25 cellular contexts compared by ENCODE assay signal in the genomic region with DNA sequence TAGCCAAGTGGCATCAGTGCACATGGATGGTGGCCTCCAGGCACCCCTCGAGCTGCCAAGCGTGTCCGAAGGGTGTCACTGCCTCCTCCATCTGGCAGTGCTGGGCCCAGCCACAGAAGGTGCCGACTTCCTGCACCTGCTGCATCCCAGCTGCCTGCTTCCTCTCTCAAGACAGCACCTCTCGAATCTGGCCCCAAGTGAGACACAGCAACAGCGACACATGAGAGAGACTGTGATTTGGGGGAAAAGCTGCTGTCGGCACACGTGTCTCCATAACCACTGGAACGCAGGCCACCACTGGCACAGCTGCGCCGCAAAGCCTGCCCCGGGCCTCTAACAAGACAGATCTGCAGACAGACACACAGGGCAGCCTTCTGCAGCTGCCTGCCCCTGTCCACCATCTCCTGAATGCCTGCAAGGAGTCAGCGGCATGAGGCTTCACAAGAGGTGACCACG. TPM values are rescaled to one million over a fixed set of nuclear protein-coding genes. Genes with fewer than 3 reads are reported as not detected.
DNase-seq lines count a peak whose midpoint lies in the region; ATAC-seq and TF ChIP-seq lines count a peak whose summit lies in the region.
"Had no signal": no experiment of that assay in that cellular context is flagged by ENCODE, and none has a peak within 500 bp of the region (broad histone marks: within the 10 kb centered on the region; RNA-seq: fewer than 3 reads in every experiment).

No MANE protein-coding gene starts in this region.

- H3K27me3 Mint-ChIP-seq in memory B cell = no peaks in the 10 kb centered on the region
- peaks cover 0 to 3% (median 0%) of the 10 kb centered on the region in 3 donors for H3K27me3 Mint-ChIP-seq in CD14-positive monocyte (ENCODE audit: low read depth in 3 of 3)
- H3K27me3 Mint-ChIP-seq: activated naive CD8-positive, alpha-beta T cell treated with anti-CD3 and anti-CD28 coated beads for 36 hours; progenitor cell of endocrine pancreas; T-cell had no signal

- no peak overlapping the region for H2AFZ ChIP-seq in SU-DHL-6 (ENCODE audit: low read depth, low read length, severe bottlenecking)
- H2AFZ ChIP-seq: PC-9 had no signal

- in situ Hi-C loops in transverse colon (cut with MboI; ENCODE audit: low pct_ligation_motif_present in 1 of 4, low pct_unique_long_range_greater_than_20kb in 1 of 4, low sequenced_read_pairs in 3 of 4) = no loop called here

- WGBS in transverse colon (ENCODE audit: low coverage in 1 of 2), 2 donors = 89% methylated on average over 14 of the region's 14 CpGs; no CpG with 5 or more reads in 1 of the 2 donors

- peaks cover 26% of the 10 kb centered on the region for H3K36me3 Mint-ChIP-seq in memory B cell
- H3K36me3 Mint-ChIP-seq in CD14-positive monocyte = peaks cover 79 to 93% of the 10 kb centered on the region in 2 donors

- H3K27ac ChIP-seq in SU-DHL-6 (ENCODE audit: low read depth, low read length) (peak overlapping the region; percentile 89), transverse colon (no peak overlapping the region)
- H3K27ac ChIP-seq: C4-2B, gastroesophageal sphincter, lower lobe of right lung, PC-9, sigmoid colon, SJCRH30 had no signal

- no peaks in the 10 kb centered on the region for H3K27me3 ChIP-seq in SU-DHL-6 (ENCODE audit: low read length)
- H3K27me3 ChIP-seq in transverse colon = no peaks in the 10 kb centered on the region
- H3K27me3 ChIP-seq: gastroesophageal sphincter, sigmoid colon, SJCRH30 had no signal

- H3K4me1 ChIP-seq in transverse colon = peaks cover 0 to under 1% (median 0%) of the 10 kb centered on the region in 4 donors
- H3K4me1 ChIP-seq: gastroesophageal sphincter, sigmoid colon had no signal

- H3K4me1 Mint-ChIP-seq in memory B cell (peaks cover 16% of the 10 kb centered on the region), CD14-positive monocyte (no peaks in the 10 kb centered on the region)

- TF ChIP-seq POLR2A in transverse colon (IDR thresholded peaks at IDR 0.05) = no peak

- H3F3A ChIP-seq in SU-DHL-6 (ENCODE audit: insufficient read depth) = peaks cover 16% of the 10 kb centered on the region

- peaks cover 74% of the 10 kb centered on the region for H3K79me2 ChIP-seq in SU-DHL-6 (ENCODE audit: insufficient read depth, low read length)

- peak overlapping the region; percentile 90 for H3K27ac Mint-ChIP-seq in memory B cell
- peak overlapping the region in 2 of 7 donors; percentile 3 to 68 for H3K27ac Mint-ChIP-seq in CD14-positive monocyte
- H3K27ac Mint-ChIP-seq: activated naive CD8-positive, alpha-beta T cell treated with anti-CD3 and anti-CD28 coated beads for 36 hours; progenitor cell of endocrine pancreas; T-cell had no signal

- peak overlapping the region; percentile 42 for H3K4me2 ChIP-seq in SU-DHL-6 (ENCODE audit: low read depth, low read length, poor library complexity, severe bottlenecking)
- H3K4me2 ChIP-seq: PC-9 had no signal

- DNase-seq in left ventricle myocardium superior (peak; percentile 12), Right ventricle myocardium inferior (ENCODE audit: missing footprints) (no peak), memory B cell (ENCODE audit: low spot score in 2 of 2) (no peak), transverse colon (no peak), CD14-positive monocyte (ENCODE audit: low spot score) (no peak)
- DNase-seq in activated effector memory CD4-positive, alpha-beta T cell treated with Interleukin-2 at 50 U/mL for 16 hours = no peak
- DNase-seq: ACHN; activated CD4-positive, alpha-beta T cell treated with anti-CD3 and anti-CD28 coated beads for 48 hours; activated naive CD8-positive, alpha-beta T cell treated with anti-CD3 and anti-CD28 coated beads for 36 hours; central memory CD4-positive, alpha-beta T cell; dermis blood vessel endothelial cell; lower lobe of right lung; NCI-H1436 treated with DMSO at 0.1 percent for 48 hours; NCI-H2107; NCI-H446; PC-9; sigmoid colon; SJCRH30; T-cell had no signal

- no peak for TF ChIP-seq EP300 in transverse colon (IDR thresholded peaks at IDR 0.05; ENCODE audit: low read depth)

- peaks cover 16% of the 10 kb centered on the region for H3K36me3 ChIP-seq in SU-DHL-6 (ENCODE audit: low read length)
- peaks cover 0 to 28% (median 13%) of the 10 kb centered on the region in 4 donors for H3K36me3 ChIP-seq in transverse colon

- no peaks in the 10 kb centered on the region for H3K9me2 ChIP-seq in SU-DHL-6 (replicated peaks; ENCODE audit: insufficient read depth, low read length)

- H3K9ac ChIP-seq in SU-DHL-6 (ENCODE audit: low read length) = peak overlapping the region; percentile 36; the same call in 1 of the 2 replicates

- H3K4me3 Mint-ChIP-seq in memory B cell (no peak overlapping the region), CD14-positive monocyte (no peak overlapping the region)
- H3K4me3 Mint-ChIP-seq: activated naive CD8-positive, alpha-beta T cell treated with anti-CD3 and anti-CD28 coated beads for 36 hours had no signal

- H4K20me1 ChIP-seq in SU-DHL-6 (ENCODE audit: low read depth, low read length) = peaks cover 8% of the 10 kb centered on the region; the same call in 1 of the 2 replicates

- no peak for TF ChIP-seq CTCF in SU-DHL-6 (IDR thresholded peaks at IDR 0.05; ENCODE audit: insufficient read depth, low read length, poor library complexity, severe bottlenecking)
- no peak for TF ChIP-seq CTCF in transverse colon (IDR thresholded peaks at IDR 0.05)
- no peak for TF ChIP-seq CTCF in CD14-positive monocyte (IDR thresholded peaks at IDR 0.05)

- H3K9me3 ChIP-seq in SU-DHL-6 (ENCODE audit: insufficient read depth, low read length) (no peaks in the 10 kb centered on the region), transverse colon (no peaks in the 10 kb centered on the region)
- H3K9me3 ChIP-seq: gastroesophageal sphincter, lower lobe of right lung, mucosa of descending colon, sigmoid colon, SJCRH30 had no signal

- intact Hi-C loops in left ventricle myocardium superior (cut with micrococcal nuclease) (no loop called here), Right ventricle myocardium inferior (cut with DNase I) (no loop called here), transverse colon (cut with DNase I; ENCODE audit: low total_unique reads) (no loop called here), CD14-positive monocyte (cut with micrococcal nuclease) (no loop called here)

- no peak for ATAC-seq in left ventricle myocardium superior
- no peak for ATAC-seq in Right ventricle myocardium inferior
- ATAC-seq in memory B cell (ENCODE audit: low read depth) = peak; percentile 89

- H3K4me3 ChIP-seq in SU-DHL-6 (ENCODE audit: insufficient read depth, low read length, poor library complexity, severe bottlenecking) = no peak overlapping the region
- no peak overlapping the region for H3K4me3 ChIP-seq in transverse colon
- H3K4me3 ChIP-seq: gastroesophageal sphincter, lower lobe of right lung, mucosa of descending colon, PC-9, sigmoid colon, SJCRH30 had no signal

- no peaks in the 10 kb centered on the region for H3K9me3 Mint-ChIP-seq in memory B cell
- no peaks in the 10 kb centered on the region for H3K9me3 Mint-ChIP-seq in CD14-positive monocyte
- H3K9me3 Mint-ChIP-seq: activated naive CD8-positive, alpha-beta T cell treated with anti-CD3 and anti-CD28 coated beads for 36 hours; T-cell had no signal

RNA-seq across cellular contexts. Expression of gene CLPTM1L, which starts 8.8 kb away (rescaled TPM):
- 31.5 TPM for total RNA-seq in left ventricle myocardium superior
- total RNA-seq in Right ventricle myocardium inferior = 33.3 TPM
- total RNA-seq in transverse colon = 100 to 1,000 TPM in 2 of 4 donors, 10 to 100 TPM in 2; 78.0 to 143 (median 104) TPM
- polyA plus RNA-seq in CD14-positive monocyte = 10 to 100 TPM; 14.1 to 35.0 TPM

RNA-seq across cellular contexts. Expression of gene TERT, which starts 41.3 kb away (rescaled TPM):
- total RNA-seq in left ventricle myocardium superior (not detected), Right ventricle myocardium inferior (not detected), transverse colon (not detected)
- polyA plus RNA-seq in CD14-positive monocyte = not detected
- total RNA-seq: gastroesophageal sphincter, lower lobe of right lung, sigmoid colon, SJCRH30, urinary bladder had no signal
- polyA plus RNA-seq: urinary bladder had no signal
